In genomic region chr11:12675951-12676711, GRCh38 we compare ENCODE assay signal across 1 cellular context.
TF ChIP-seq lines count a peak whose summit lies in the region.

No MANE protein-coding gene starts in this region.

TF ChIP-seq in H1, 55 proteins besides CTCF, POLR2A, EP300 and RAD21 (continued from another document):
- no peak for TF ChIP-seq CHD7 (IDR thresholded peaks at IDR 0.05; ENCODE audit: insufficient replicate concordance, low read length)
- TF ChIP-seq EZH2 (IDR thresholded peaks at IDR 0.05; ENCODE audit: low read depth, low read length, severe bottlenecking): no peak
- TF ChIP-seq EGR1 (IDR thresholded peaks at IDR 0.05; ENCODE audit: borderline replicate concordance, low read depth, low read length): no peak
- TF ChIP-seq TBP (IDR thresholded peaks at IDR 0.05; ENCODE audit: low read depth, low read length): no peak
- 0 out of 2 replicates have a peak, but pooled peaks have one; percentile 24 for TF ChIP-seq TAF1 (IDR thresholded peaks at IDR 0.05; ENCODE audit: low read depth, low read length)
- no peak for TF ChIP-seq NANOG (IDR thresholded peaks at IDR 0.05; ENCODE audit: insufficient read depth, low read depth, low read length, poor library complexity, severe bottlenecking)
- TF ChIP-seq POLR2AphosphoS5 (IDR thresholded peaks at IDR 0.05; ENCODE audit: low read depth, low read length): peak; percentile 53; the same call in 1 of the 2 replicates
- no peak for TF ChIP-seq CEBPB (IDR thresholded peaks at IDR 0.05; ENCODE audit: low read depth, low read length)
TF ChIP-seq in H1: peak in this region for 2.
